ENCODE assay signal across 23 cellular contexts in the genomic region with DNA sequence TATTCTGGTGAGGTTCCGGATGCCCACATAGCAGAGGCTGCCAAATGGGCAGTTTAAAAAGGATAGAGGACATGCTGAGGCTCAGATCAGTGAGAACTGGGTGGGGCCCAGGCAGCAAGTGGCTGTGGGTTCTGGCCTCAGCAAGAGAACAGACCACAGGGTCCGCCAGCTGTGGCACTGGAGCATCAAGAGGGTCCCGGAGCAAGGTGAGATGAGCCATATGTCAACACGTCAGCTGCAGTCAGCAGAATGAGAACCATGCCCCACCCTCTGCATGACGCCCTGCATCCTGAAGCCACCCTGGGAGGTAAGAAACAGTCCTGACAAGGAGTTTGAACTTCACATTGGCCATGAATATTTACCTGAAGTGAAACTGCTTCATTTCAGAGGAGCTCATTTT. TPM values are rescaled to one million over a fixed set of nuclear protein-coding genes. Genes with fewer than 3 reads are reported as not detected.
DNase-seq lines count a peak whose midpoint lies in the region; ATAC-seq and TF ChIP-seq lines count a peak whose summit lies in the region.
"Had no signal": no experiment of that assay in that cellular context is flagged by ENCODE, and none has a peak within 500 bp of the region (broad histone marks: within the 10 kb centered on the region; RNA-seq: fewer than 3 reads in every experiment).

No MANE protein-coding gene starts in this region.

- peaks cover 0 to 7% (median 0%) of the 10 kb centered on the region in 7 donors for H3K27me3 ChIP-seq in heart right ventricle
- H3K27me3 ChIP-seq in WERI-Rb-1 (ENCODE audit: insufficient read depth, low read depth, severe bottlenecking), result no peaks in the 10 kb centered on the region
- H3K27me3 ChIP-seq: right lobe of liver had no signal

- H3K27ac ChIP-seq in heart right ventricle, result peak overlapping the region in 1 of 10 donors; percentile 71
- H3K27ac ChIP-seq in WERI-Rb-1, result no peak overlapping the region
- H3K27ac ChIP-seq: right lobe of liver, suprapubic skin had no signal

- 79 to 86% methylated on average over 5 of the region's 5 CpGs for WGBS in heart right ventricle, 2 donors

- H3K9me3 ChIP-seq in heart right ventricle (no peaks in the 10 kb centered on the region), WERI-Rb-1 (ENCODE audit: severe bottlenecking) (no peaks in the 10 kb centered on the region)
- H3K9me3 ChIP-seq: right lobe of liver, suprapubic skin had no signal

- peaks cover 71% of the 10 kb centered on the region for H3K4me1 Mint-ChIP-seq in activated naive CD8-positive, alpha-beta T cell treated with anti-CD3 and anti-CD28 coated beads, Interleukin-2, amount 50 U/mL, for 24 hours
- peaks cover 72 to 90% of the 10 kb centered on the region in 2 donors for H3K4me1 Mint-ChIP-seq in natural killer cell
- H3K4me1 Mint-ChIP-seq: endodermal cell had no signal

- peak overlapping the region; percentile 74 for H3K4me3 Mint-ChIP-seq in activated naive CD8-positive, alpha-beta T cell treated with anti-CD3 and anti-CD28 coated beads, Interleukin-2, amount 50 U/mL, for 24 hours
- peak overlapping the region; percentile 82 for H3K4me3 Mint-ChIP-seq in natural killer cell
- H3K4me3 Mint-ChIP-seq: endodermal cell had no signal

- TF ChIP-seq CTCF in heart right ventricle (IDR thresholded peaks at IDR 0.05), result no peak
- no peak for TF ChIP-seq CTCF in natural killer cell (IDR thresholded peaks at IDR 0.05)
- TF ChIP-seq CTCF in WERI-Rb-1 (IDR thresholded peaks at IDR 0.05; ENCODE audit: low read depth, low read length), result no peak

- DNase-seq in cardiac septum (ENCODE audit: low spot score) (peak; percentile 22), heart right ventricle (no peak), natural killer cell (peak; percentile 49), WERI-Rb-1 (no peak), HCEC 1CT (no peak)
- DNase-seq in activated naive CD8-positive, alpha-beta T cell treated with anti-CD3 and anti-CD28 coated beads, Interleukin-2, amount 50 U/mL, for 24 hours, result peak; percentile 38
- DNase-seq: anterior cingulate cortex; endodermal cell; hypothalamus; left cardiac atrium; midbrain; NCI-H1436 treated with DMSO at 0.1 percent for 48 hours; NCI-H2227 treated with DMSO at 0.1 percent for 48 hours; right lobe of liver; stimulated activated CD4-positive, alpha-beta T cell treated with anti-CD3 and anti-CD28 coated beads, Interleukin-2, amount 100 ng/mL, for 24 hours had no signal

- no peaks in the 10 kb centered on the region for H3K9me3 Mint-ChIP-seq in activated naive CD8-positive, alpha-beta T cell treated with anti-CD3 and anti-CD28 coated beads, Interleukin-2, amount 50 U/mL, for 24 hours
- no peaks in the 10 kb centered on the region for H3K9me3 Mint-ChIP-seq in natural killer cell
- H3K9me3 Mint-ChIP-seq: endodermal cell had no signal

- H3K4me3 ChIP-seq in heart right ventricle, result no peak overlapping the region
- no peak overlapping the region for H3K4me3 ChIP-seq in WERI-Rb-1 (ENCODE audit: low read depth, low read length)
- H3K4me3 ChIP-seq: GM12878, right lobe of liver, suprapubic skin had no signal

- no peaks in the 10 kb centered on the region for H3K36me3 Mint-ChIP-seq in activated naive CD8-positive, alpha-beta T cell treated with anti-CD3 and anti-CD28 coated beads, Interleukin-2, amount 50 U/mL, for 24 hours (ENCODE audit: low read depth)
- H3K36me3 Mint-ChIP-seq in natural killer cell, result no peaks in the 10 kb centered on the region

- peak overlapping the region; percentile 93 for H3K27ac Mint-ChIP-seq in activated naive CD8-positive, alpha-beta T cell treated with anti-CD3 and anti-CD28 coated beads, Interleukin-2, amount 50 U/mL, for 24 hours
- peak overlapping the region; percentile 96 to 97 for H3K27ac Mint-ChIP-seq in natural killer cell
- H3K27ac Mint-ChIP-seq: endodermal cell had no signal

- no peaks in the 10 kb centered on the region for H3K27me3 Mint-ChIP-seq in activated naive CD8-positive, alpha-beta T cell treated with anti-CD3 and anti-CD28 coated beads, Interleukin-2, amount 50 U/mL, for 24 hours
- H3K27me3 Mint-ChIP-seq in natural killer cell (ENCODE audit: low read depth in 2 of 2), result no peaks in the 10 kb centered on the region

- intact Hi-C loops in cardiac septum (cut with DNase I), result no loop called here
- intact Hi-C loops in heart right ventricle (cut with DNase I), result no loop called here
- intact Hi-C loops in natural killer cell (cut with micrococcal nuclease), result loop anchor here (1.0 kb wide), 1 partner anchor 20 kb away; the partner anchor contains the start of gene CCL5

- no peak for ATAC-seq in heart right ventricle
- no peak for ATAC-seq in activated naive CD8-positive, alpha-beta T cell treated with anti-CD3 and anti-CD28 coated beads, Interleukin-2, amount 50 U/mL, for 24 hours
- peak; percentile 6 to 30 (median 27) for ATAC-seq in natural killer cell
- no peak for ATAC-seq in HG02970 (IDR thresholded peaks at IDR 0.05; ENCODE audit: low FRiP score, unreplicated experiment)
- ATAC-seq in HG03457 (IDR thresholded peaks at IDR 0.05; ENCODE audit: unreplicated experiment), result no peak
- ATAC-seq: GM12878, HepG2, left cardiac atrium, right lobe of liver had no signal

- no peaks in the 10 kb centered on the region for H3K36me3 ChIP-seq in heart right ventricle
- no peaks in the 10 kb centered on the region for H3K36me3 ChIP-seq in WERI-Rb-1
- H3K36me3 ChIP-seq: right lobe of liver, suprapubic skin had no signal

- H3K4me1 ChIP-seq in heart right ventricle, result peaks cover 0 to 54% (median 0%) of the 10 kb centered on the region in 9 donors
- H3K4me1 ChIP-seq: suprapubic skin had no signal

RNA-seq across cellular contexts. Expression of gene CCL5, which starts 20.1 kb away (rescaled TPM):
- total RNA-seq in cardiac septum (2.6 TPM), heart right ventricle (10 to 100 TPM in 1 of 10 donors, 1 to 10 TPM in 6, under 1 TPM in 3; 0.47 to 29.8 (median 1.3) TPM), natural killer cell (1,000 to 10,000 TPM in 1 of 3 donors, 100 to 1,000 TPM in 2; 793 to 1,167 (median 825) TPM)
- polyA plus RNA-seq in heart right ventricle, result 1 to 10 TPM; 1.5 to 1.8 TPM
- total RNA-seq: endodermal cell, G401 had no signal

RNA-seq across cellular contexts. Expression of gene RDM1, which starts 30.3 kb away (rescaled TPM):
- total RNA-seq in cardiac septum (not detected), heart right ventricle (1 to 10 TPM in 1 of 10 donors, under 1 TPM in 1, not detected in 8; 0.46 to 1.3 TPM), natural killer cell (under 1 TPM; 0.48 to 1.00 (median 0.61) TPM)
- not detected for polyA plus RNA-seq in heart right ventricle
- total RNA-seq: left cardiac atrium, omental fat pad, right lobe of liver, suprapubic skin had no signal

RNA-seq across cellular contexts. Expression of gene HEATR9, which starts 31.6 kb away (rescaled TPM):
- not detected for total RNA-seq in cardiac septum
- not detected for total RNA-seq in heart right ventricle
- polyA plus RNA-seq in heart right ventricle, result not detected
- 10 to 100 TPM in 2 of 3 donors, 1 to 10 TPM in 1; 10.0 to 24.1 (median 15.1) TPM for total RNA-seq in natural killer cell
- total RNA-seq: endodermal cell, G401, HepG2, left cardiac atrium, M059J, omental fat pad, right lobe of liver, suprapubic skin had no signal
- polyA plus RNA-seq: HepG2 had no signal

RNA-seq across cellular contexts. Expression of gene LYZL6, which starts 43.2 kb away (rescaled TPM):
- total RNA-seq in cardiac septum (not detected), heart right ventricle (not detected), natural killer cell (not detected)
- polyA plus RNA-seq in heart right ventricle, result not detected
- total RNA-seq: endodermal cell, G401, GM12878, HepG2, left cardiac atrium, M059J, omental fat pad, right lobe of liver, suprapubic skin had no signal
- polyA plus RNA-seq: GM12878, HepG2 had no signal

Comparison
In these comparisons a context has a peak if more than half of its experiments do, and no peak if none do; other contexts are left out.
1. DNase-seq: peak in cardiac septum (single experiment), activated naive CD8-positive, alpha-beta T cell treated with anti-CD3 and anti-CD28 coated beads, Interleukin-2, amount 50 U/mL, for 24 hours (single experiment) and natural killer cell (single experiment); none in heart right ventricle (0 of 2), WERI-Rb-1 (single experiment) and HCEC 1CT (single experiment).
2. ATAC-seq: peak in natural killer cell (3 of 3); none in heart right ventricle (0 of 8), activated naive CD8-positive, alpha-beta T cell treated with anti-CD3 and anti-CD28 coated beads, Interleukin-2, amount 50 U/mL, for 24 hours (single experiment), HG02970 (single experiment) and HG03457 (single experiment).
3. RNA of gene CCL5, which starts 20.1 kb away (total RNA-seq): 793 to 1,167 TPM in natural killer cell; 2.6 TPM in cardiac septum (single experiment) and 0.47 to 29.8 TPM in heart right ventricle; every median in the first group is over 10 times any median in the second.
4. RNA of gene HEATR9, which starts 31.6 kb away (total RNA-seq): 10.0 to 24.1 TPM in natural killer cell; not detected in cardiac septum (single experiment) and not detected in heart right ventricle; every median in the first group is over 10 times any median in the second.